In genomic region chr1:23799570-23800395, GRCh38 we compare ENCODE assay signal across 1 cellular context.
TF ChIP-seq lines count a peak whose summit lies in the region.

No MANE protein-coding gene starts in this region.

TF ChIP-seq in GM12878, 131 proteins besides CTCF, POLR2A, EP300 and RAD21 (continued from another document):
- TF ChIP-seq, protein P1, sequence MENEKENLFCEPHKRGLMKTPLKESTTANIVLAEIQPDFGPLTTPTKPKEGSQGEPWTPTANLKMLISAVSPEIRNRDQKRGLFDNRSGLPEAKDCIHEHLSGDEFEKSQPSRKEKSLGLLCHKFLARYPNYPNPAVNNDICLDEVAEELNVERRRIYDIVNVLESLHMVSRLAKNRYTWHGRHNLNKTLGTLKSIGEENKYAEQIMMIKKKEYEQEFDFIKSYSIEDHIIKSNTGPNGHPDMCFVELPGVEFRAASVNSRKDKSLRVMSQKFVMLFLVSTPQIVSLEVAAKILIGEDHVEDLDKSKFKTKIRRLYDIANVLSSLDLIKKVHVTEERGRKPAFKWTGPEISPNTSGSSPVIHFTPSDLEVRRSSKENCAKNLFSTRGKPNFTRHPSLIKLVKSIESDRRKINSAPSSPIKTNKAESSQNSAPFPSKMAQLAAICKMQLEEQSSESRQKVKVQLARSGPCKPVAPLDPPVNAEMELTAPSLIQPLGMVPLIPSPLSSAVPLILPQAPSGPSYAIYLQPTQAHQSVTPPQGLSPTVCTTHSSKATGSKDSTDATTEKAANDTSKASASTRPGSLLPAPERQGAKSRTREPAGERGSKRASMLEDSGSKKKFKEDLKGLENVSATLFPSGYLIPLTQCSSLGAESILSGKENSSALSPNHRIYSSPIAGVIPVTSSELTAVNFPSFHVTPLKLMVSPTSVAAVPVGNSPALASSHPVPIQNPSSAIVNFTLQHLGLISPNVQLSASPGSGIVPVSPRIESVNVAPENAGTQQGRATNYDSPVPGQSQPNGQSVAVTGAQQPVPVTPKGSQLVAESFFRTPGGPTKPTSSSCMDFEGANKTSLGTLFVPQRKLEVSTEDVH (IDR thresholded peaks at IDR 0.05; ENCODE audit: low read depth, partially characterized antibody) = no peak
- TF ChIP-seq HDGF (IDR thresholded peaks at IDR 0.05) = no peak
- TF ChIP-seq MEF2B (IDR thresholded peaks at IDR 0.05; ENCODE audit: partially characterized antibody, poor library complexity, severe bottlenecking) = no peak
- no peak for TF ChIP-seq CHD2 (IDR thresholded peaks at IDR 0.05; ENCODE audit: borderline replicate concordance, low read depth, low read length)
- TF ChIP-seq NBN (IDR thresholded peaks at IDR 0.05) = no peak
- no peak for TF ChIP-seq EZH2 (IDR thresholded peaks at IDR 0.05; ENCODE audit: borderline replicate concordance, control insufficient read depth, low read depth, low read length)
- TF ChIP-seq POLR2AphosphoS2 (IDR thresholded peaks at IDR 0.05; ENCODE audit: low read depth, low read length) = no peak
- peak; percentile 94 for TF ChIP-seq ZSCAN29 (IDR thresholded peaks at IDR 0.05)
- TF ChIP-seq CEBPB (IDR thresholded peaks at IDR 0.05; ENCODE audit: borderline replicate concordance in 1 of 2, low read depth in 2 of 2, low read length in 2 of 2) = no peak
- TF ChIP-seq NR2C2 (IDR thresholded peaks at IDR 0.05; ENCODE audit: borderline replicate concordance, control insufficient read depth, insufficient read length, low read depth) = no peak
- no peak for TF ChIP-seq ZNF592 (IDR thresholded peaks at IDR 0.05)
- no peak for TF ChIP-seq SRF (IDR thresholded peaks at IDR 0.05; ENCODE audit: low read depth in 2 of 2, low read length in 2 of 2)
- TF ChIP-seq CBFB (IDR thresholded peaks at IDR 0.05; ENCODE audit: low read depth) = no peak
- peak; percentile 72; the same call in 1 of the 2 replicates for TF ChIP-seq RAD51 (IDR thresholded peaks at IDR 0.05)
- no peak for TF ChIP-seq MTA3 (IDR thresholded peaks at IDR 0.05; ENCODE audit: borderline replicate concordance, low read length)
- 0 out of 2 replicates have a peak, but pooled peaks have one; percentile 7 for TF ChIP-seq CREB1 (IDR thresholded peaks at IDR 0.05; ENCODE audit: low read depth)
- peak; percentile 29; the same call in 1 of the 2 replicates for TF ChIP-seq TBL1XR1 (IDR thresholded peaks at IDR 0.05; ENCODE audit: low read depth, low read length)
- TF ChIP-seq, protein P2, sequence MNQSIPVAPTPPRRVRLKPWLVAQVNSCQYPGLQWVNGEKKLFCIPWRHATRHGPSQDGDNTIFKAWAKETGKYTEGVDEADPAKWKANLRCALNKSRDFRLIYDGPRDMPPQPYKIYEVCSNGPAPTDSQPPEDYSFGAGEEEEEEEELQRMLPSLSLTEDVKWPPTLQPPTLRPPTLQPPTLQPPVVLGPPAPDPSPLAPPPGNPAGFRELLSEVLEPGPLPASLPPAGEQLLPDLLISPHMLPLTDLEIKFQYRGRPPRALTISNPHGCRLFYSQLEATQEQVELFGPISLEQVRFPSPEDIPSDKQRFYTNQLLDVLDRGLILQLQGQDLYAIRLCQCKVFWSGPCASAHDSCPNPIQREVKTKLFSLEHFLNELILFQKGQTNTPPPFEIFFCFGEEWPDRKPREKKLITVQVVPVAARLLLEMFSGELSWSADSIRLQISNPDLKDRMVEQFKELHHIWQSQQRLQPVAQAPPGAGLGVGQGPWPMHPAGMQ (IDR thresholded peaks at IDR 0.05; ENCODE audit: borderline replicate concordance) = no peak
